In genomic region chr3:62169871-62170660, GRCh38 we compare ENCODE assay signal across 1 cellular context.
TF ChIP-seq lines count a peak whose summit lies in the region.

No MANE protein-coding gene starts in this region.

TF ChIP-seq in GM23338, 12 proteins besides CTCF, POLR2A, EP300 and RAD21 (continued from another document):
- no peak for TF ChIP-seq ETS1 (IDR thresholded peaks at IDR 0.05)
- TF ChIP-seq, protein P1, sequence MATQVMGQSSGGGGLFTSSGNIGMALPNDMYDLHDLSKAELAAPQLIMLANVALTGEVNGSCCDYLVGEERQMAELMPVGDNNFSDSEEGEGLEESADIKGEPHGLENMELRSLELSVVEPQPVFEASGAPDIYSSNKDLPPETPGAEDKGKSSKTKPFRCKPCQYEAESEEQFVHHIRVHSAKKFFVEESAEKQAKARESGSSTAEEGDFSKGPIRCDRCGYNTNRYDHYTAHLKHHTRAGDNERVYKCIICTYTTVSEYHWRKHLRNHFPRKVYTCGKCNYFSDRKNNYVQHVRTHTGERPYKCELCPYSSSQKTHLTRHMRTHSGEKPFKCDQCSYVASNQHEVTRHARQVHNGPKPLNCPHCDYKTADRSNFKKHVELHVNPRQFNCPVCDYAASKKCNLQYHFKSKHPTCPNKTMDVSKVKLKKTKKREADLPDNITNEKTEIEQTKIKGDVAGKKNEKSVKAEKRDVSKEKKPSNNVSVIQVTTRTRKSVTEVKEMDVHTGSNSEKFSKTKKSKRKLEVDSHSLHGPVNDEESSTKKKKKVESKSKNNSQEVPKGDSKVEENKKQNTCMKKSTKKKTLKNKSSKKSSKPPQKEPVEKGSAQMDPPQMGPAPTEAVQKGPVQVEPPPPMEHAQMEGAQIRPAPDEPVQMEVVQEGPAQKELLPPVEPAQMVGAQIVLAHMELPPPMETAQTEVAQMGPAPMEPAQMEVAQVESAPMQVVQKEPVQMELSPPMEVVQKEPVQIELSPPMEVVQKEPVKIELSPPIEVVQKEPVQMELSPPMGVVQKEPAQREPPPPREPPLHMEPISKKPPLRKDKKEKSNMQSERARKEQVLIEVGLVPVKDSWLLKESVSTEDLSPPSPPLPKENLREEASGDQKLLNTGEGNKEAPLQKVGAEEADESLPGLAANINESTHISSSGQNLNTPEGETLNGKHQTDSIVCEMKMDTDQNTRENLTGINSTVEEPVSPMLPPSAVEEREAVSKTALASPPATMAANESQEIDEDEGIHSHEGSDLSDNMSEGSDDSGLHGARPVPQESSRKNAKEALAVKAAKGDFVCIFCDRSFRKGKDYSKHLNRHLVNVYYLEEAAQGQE (IDR thresholded peaks at IDR 0.05; ENCODE audit: unreplicated experiment) = no peak
- TF ChIP-seq STAT1 (IDR thresholded peaks at IDR 0.05; ENCODE audit: unreplicated experiment) = no peak
- no peak for TF ChIP-seq POLR2AphosphoS5 (IDR thresholded peaks at IDR 0.05; ENCODE audit: low read depth)
TF ChIP-seq in GM23338: peak in this region for 0.
